ENCODE assay signal across 1 cellular context in genomic region chr9:21789541-21790037, GRCh38.
TF ChIP-seq lines count a peak whose summit lies in the region.

No MANE protein-coding gene starts in this region.

TF ChIP-seq in A549, 52 proteins besides CTCF, POLR2A, EP300 and RAD21 (continued from another document):
- TF ChIP-seq E2F6 (IDR thresholded peaks at IDR 0.05; ENCODE audit: borderline replicate concordance, low read depth) (no peak), ELK1 (IDR thresholded peaks at IDR 0.05; ENCODE audit: low read depth, low read length) (no peak), HDAC2 (IDR thresholded peaks at IDR 0.05) (no peak), HEYL (CRISPR knock-in tag; IDR thresholded peaks at IDR 0.05) (no peak), SREBF2 (IDR thresholded peaks at IDR 0.05) (no peak), HOXA7 (CRISPR knock-in tag; IDR thresholded peaks at IDR 0.05) (no peak), PBX3 (IDR thresholded peaks at IDR 0.05) (no peak), CBX2 (IDR thresholded peaks at IDR 0.05; ENCODE audit: borderline replicate concordance, low read depth) (no peak), REST (IDR thresholded peaks at IDR 0.05) (no peak), HES2 (IDR thresholded peaks at IDR 0.05) (no peak), ATOH8 (CRISPR knock-in tag; IDR thresholded peaks at IDR 0.05; ENCODE audit: low read depth) (no peak), EHMT2 (IDR thresholded peaks at IDR 0.05; ENCODE audit: low read depth) (no peak)
